Comparison of ENCODE assay signal across 10 cellular contexts in genomic region chr18:9868857-9869712, GRCh38. TPM values are rescaled to one million over a fixed set of nuclear protein-coding genes. Genes with fewer than 3 reads are reported as not detected.
A peak's percentile ranks its signal among the peaks of the same experiment; 100 is the strongest.
DNase-seq lines count a peak whose midpoint lies in the region; ATAC-seq and TF ChIP-seq lines count a peak whose summit lies in the region.
"Had no signal": no experiment of that assay in that cellular context is flagged by ENCODE, and none has a peak within 500 bp of the region (broad histone marks: within the 10 kb centered on the region; RNA-seq: fewer than 3 reads in every experiment).

No MANE protein-coding gene starts in this region.

- peaks cover 22% of the 10 kb centered on the region for H3K9me3 Mint-ChIP-seq in GM23338

- no peaks in the 10 kb centered on the region for H4K20me1 ChIP-seq in GM23338 (replicated peaks; ENCODE audit: insufficient read depth)

- peaks cover 14% of the 10 kb centered on the region for H3K27me3 Mint-ChIP-seq in GM23338 (ENCODE audit: insufficient read depth, low read depth, poor library complexity)

- H3K27me3 ChIP-seq in GM23338 (ENCODE audit: insufficient read depth) (no peaks in the 10 kb centered on the region), colonic mucosa (no peaks in the 10 kb centered on the region), neutrophil (no peaks in the 10 kb centered on the region)

- H3K4me1 ChIP-seq in GM23338 (ENCODE audit: insufficient read depth) (peaks cover 9% of the 10 kb centered on the region), colonic mucosa (no peaks in the 10 kb centered on the region), neutrophil (ENCODE audit: control insufficient read depth in 1 of 2, insufficient read depth in 1 of 2, low read depth in 1 of 2, low read length in 1 of 2) (peaks cover 26 to 31% of the 10 kb centered on the region in 2 experiments)

- TF ChIP-seq CTCF in GM23338 (conservative IDR thresholded peaks at IDR 0.05; ENCODE audit: low read depth in 2 of 2) (no peak), colonic mucosa (IDR thresholded peaks at IDR 0.05) (no peak), neutrophil (IDR thresholded peaks at IDR 0.05) (no peak)

- no peak overlapping the region for H3K4me3 Mint-ChIP-seq in GM23338

- H3K4me1 Mint-ChIP-seq in GM23338: peaks cover 26% of the 10 kb centered on the region

- intact Hi-C loops in colonic mucosa (cut with DNase I): no loop called here

- peak overlapping the region; percentile 97; the same call in 1 of the 2 replicates for H2AFZ ChIP-seq in GM23338

- no peaks in the 10 kb centered on the region for H3K9me2 ChIP-seq in GM23338 (ENCODE audit: insufficient read depth)

- H3F3A ChIP-seq in GM23338 (replicated peaks; ENCODE audit: low read depth): no peaks in the 10 kb centered on the region

- peaks cover 16% of the 10 kb centered on the region for H3K36me3 Mint-ChIP-seq in GM23338 (ENCODE audit: low read depth)

- peak overlapping the region; percentile 26; the same call in 1 of the 2 replicates for H3K27ac Mint-ChIP-seq in GM23338

- H3K79me2 ChIP-seq in GM23338 (replicated peaks; ENCODE audit: insufficient read depth): no peaks in the 10 kb centered on the region

- H3K9me3 ChIP-seq in colonic mucosa: no peaks in the 10 kb centered on the region
- no peaks in the 10 kb centered on the region for H3K9me3 ChIP-seq in neutrophil

- H3K4me3 ChIP-seq in GM23338: no peak overlapping the region
- no peak overlapping the region for H3K4me3 ChIP-seq in colonic mucosa
- peak overlapping the region in 1 of 2 experiments; percentile 3 for H3K4me3 ChIP-seq in neutrophil (ENCODE audit: low read depth in 1 of 2, low read length in 1 of 2)

- no peak for DNase-seq in GM23338 (ENCODE audit: low spot score)
- peak; percentile 50 for DNase-seq in NCI-H345 (lab: John Stamatoyannopoulos, UW)
- DNase-seq in colonic mucosa: peak; percentile 39
- no peak for DNase-seq in A172 (ENCODE audit: low spot score)
- no peak for DNase-seq in middle frontal gyrus (ENCODE audit: extremely low spot score, low spot score)
- DNase-seq in NCI-H2081 treated with DMSO at 0.1 percent for 48 hours (lab: John Stamatoyannopoulos, UW): no peak
- no peak for DNase-seq in epidermal melanocyte (ENCODE audit: insufficient read length, low spot score)
- DNase-seq: NCI-H1694 treated with DMSO at 0.1 percent for 48 hours had no signal

- no peak overlapping the region for H3K27ac ChIP-seq in GM23338 (ENCODE audit: low read depth)
- H3K27ac ChIP-seq in colonic mucosa: peak overlapping the region; percentile 54
- H3K27ac ChIP-seq in neutrophil: peak overlapping the region; percentile 68

- H3K36me3 ChIP-seq in GM23338 (ENCODE audit: insufficient read depth): peaks cover 11% of the 10 kb centered on the region; the same call in 1 of the 2 replicates
- no peaks in the 10 kb centered on the region for H3K36me3 ChIP-seq in colonic mucosa
- H3K36me3 ChIP-seq in neutrophil: no peaks in the 10 kb centered on the region

- H3K4me2 ChIP-seq in GM23338: peak overlapping the region; percentile 49; the same call in 1 of the 2 replicates

- H3K9ac ChIP-seq in colonic mucosa (ENCODE audit: low read depth in 2 of 2, low read length in 2 of 2): peak overlapping the region in 1 of 2 donors; percentile 40

- ATAC-seq in GM23338: peak; percentile 77

TF ChIP-seq in GM23338, 12 proteins besides CTCF, POLR2A, EP300 and RAD21 (continues in another document):
- TF ChIP-seq STAT1 (IDR thresholded peaks at IDR 0.05; ENCODE audit: unreplicated experiment) (no peak), REST (IDR thresholded peaks at IDR 0.05; ENCODE audit: unreplicated experiment) (no peak), ZNF462 (CRISPR knock-in tag; IDR thresholded peaks at IDR 0.05) (no peak), ZNF331 (CRISPR knock-in tag; IDR thresholded peaks at IDR 0.05; ENCODE audit: low read depth) (no peak), EZH2 (IDR thresholded peaks at IDR 0.05; ENCODE audit: low read depth, unreplicated experiment) (no peak)

RNA-seq across cellular contexts. Expression of gene TXNDC2, which starts 16.7 kb away (rescaled TPM):
- total RNA-seq in GM23338 (2014; rRNA removed; shearing (Covaris generic)): not detected in 2 replicates
- polyA plus RNA-seq in GM23338 (2016; fragmentation: Nextera tagmentation; extraction: Ambion mirVana): 0.16 TPM in 1 of 2 replicates, not detected in the other
- total RNA-seq in colonic mucosa: not detected
- 0.05 and 0.26 TPM in 2 replicates for total RNA-seq in A172 (2014; rRNA removed; shearing (Covaris generic))
- polyA plus RNA-seq: liver had no signal

RNA-seq across cellular contexts. Expression of gene VAPA, which starts 44.7 kb away (rescaled TPM):
- total RNA-seq in GM23338 (2014; rRNA removed; shearing (Covaris generic)): 166 and 178 TPM in 2 replicates
- 158 and 162 TPM in 2 replicates for polyA plus RNA-seq in GM23338 (2016; fragmentation: Nextera tagmentation; extraction: Ambion mirVana)
- total RNA-seq in colonic mucosa: 100 to 1,000 TPM; 224 to 295 TPM
- 399 and 471 TPM in 2 replicates for total RNA-seq in A172 (2014; rRNA removed; shearing (Covaris generic))

Comparison
In these comparisons a context has a peak if more than half of its experiments do, and no peak if none do; other contexts are left out.
1. DNase-seq: peak in NCI-H345 (single experiment) and colonic mucosa (single experiment); none in GM23338 (single experiment), A172 (single experiment), middle frontal gyrus (single experiment), NCI-H2081 treated with DMSO at 0.1 percent for 48 hours (single experiment) and epidermal melanocyte (single experiment).